In the genomic region with DNA sequence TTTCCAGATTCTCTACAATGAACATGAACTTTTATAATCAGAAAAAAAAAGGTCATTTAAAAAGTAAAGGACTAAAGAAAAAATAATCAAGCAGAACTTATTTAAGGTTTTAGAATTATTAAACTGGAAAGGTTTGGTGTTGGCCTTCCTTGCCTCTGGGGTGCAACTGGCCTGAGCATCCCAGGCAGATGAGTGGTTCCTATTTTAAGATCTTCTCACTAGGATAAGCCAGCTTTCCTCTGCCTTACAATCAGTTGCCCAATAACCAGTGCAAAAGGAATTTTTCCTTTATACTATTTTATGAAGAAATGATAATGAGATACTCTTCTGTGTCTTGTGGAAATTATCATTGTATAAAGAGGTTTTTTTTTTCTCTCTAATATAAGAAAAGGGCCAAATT, we compare ENCODE assay signal across 10 cellular contexts. TPM values are rescaled to one million over a fixed set of nuclear protein-coding genes. Genes with fewer than 3 reads are reported as not detected.
A peak's percentile ranks its signal among the peaks of the same experiment; 100 is the strongest.
DNase-seq lines count a peak whose midpoint lies in the region; ATAC-seq and TF ChIP-seq lines count a peak whose summit lies in the region.
"Had no signal": no experiment of that assay in that cellular context is flagged by ENCODE, and none has a peak within 500 bp of the region (broad histone marks: within the 10 kb centered on the region; RNA-seq: fewer than 3 reads in every experiment).

No MANE protein-coding gene starts in this region.

- no peaks in the 10 kb centered on the region for H3K36me3 ChIP-seq in ovary

- no peaks in the 10 kb centered on the region for H3K27me3 ChIP-seq in ovary

- no peaks in the 10 kb centered on the region for H3K9me3 Mint-ChIP-seq in activated CD8-positive, alpha-beta T cell treated with anti-CD3 and anti-CD28 coated beads for 36 hours

- no peak for ATAC-seq in T-helper 17 cell
- ATAC-seq in GM21528 (IDR thresholded peaks at IDR 0.05; ENCODE audit: low FRiP score, unreplicated experiment), result no peak
- ATAC-seq in activated CD8-positive, alpha-beta T cell treated with anti-CD3 and anti-CD28 coated beads for 36 hours, result no peak

- H3K4me3 ChIP-seq in AG10803 (ENCODE audit: low read length) (no peak overlapping the region), ovary (no peak overlapping the region)

- TF ChIP-seq EP300 in ovary (IDR thresholded peaks at IDR 0.05), result no peak

- no peak overlapping the region for H3K27ac ChIP-seq in ovary
- H3K27ac ChIP-seq: C4-2B had no signal

- TF ChIP-seq POLR2A in ovary (IDR thresholded peaks at IDR 0.05), result no peak

- TF ChIP-seq CTCF in AG10803 (conservative IDR thresholded peaks at IDR 0.05; ENCODE audit: low read length) (no peak), ovary (IDR thresholded peaks at IDR 0.05) (no peak)
- no peak for TF ChIP-seq CTCF in activated CD8-positive, alpha-beta T cell treated with anti-CD3 and anti-CD28 coated beads for 36 hours (IDR thresholded peaks at IDR 0.05)

- POLR2A ChIA-PET in activated CD8-positive, alpha-beta T cell treated with anti-CD3 and anti-CD28 coated beads for 36 hours (lab: Charles Lee), result no interaction called here

- H3K27me3 Mint-ChIP-seq in T-helper 17 cell, result no peaks in the 10 kb centered on the region
- no peaks in the 10 kb centered on the region for H3K27me3 Mint-ChIP-seq in activated CD8-positive, alpha-beta T cell treated with anti-CD3 and anti-CD28 coated beads for 36 hours

- intact Hi-C loops in activated CD8-positive, alpha-beta T cell treated with anti-CD3 and anti-CD28 coated beads for 36 hours (cut with micrococcal nuclease), result no loop called here
- intact Hi-C loops in ovary (cut with DNase I), result no loop called here

- H3K27ac Mint-ChIP-seq in T-helper 17 cell, result peak overlapping the region; percentile 24
- H3K27ac Mint-ChIP-seq in activated CD8-positive, alpha-beta T cell treated with anti-CD3 and anti-CD28 coated beads for 36 hours, result no peak overlapping the region

- H3K9me3 ChIP-seq in T-helper 17 cell (ENCODE audit: control insufficient read depth, low read length, poor library complexity, severe bottlenecking) (no peaks in the 10 kb centered on the region), ovary (no peaks in the 10 kb centered on the region)

- H3K36me3 Mint-ChIP-seq in T-helper 17 cell (ENCODE audit: low read depth), result peaks cover 8% of the 10 kb centered on the region
- peaks cover 7% of the 10 kb centered on the region for H3K36me3 Mint-ChIP-seq in activated CD8-positive, alpha-beta T cell treated with anti-CD3 and anti-CD28 coated beads for 36 hours (ENCODE audit: low read depth)

- H3K4me1 Mint-ChIP-seq in T-helper 17 cell, result peaks cover 10% of the 10 kb centered on the region
- no peaks in the 10 kb centered on the region for H3K4me1 Mint-ChIP-seq in activated CD8-positive, alpha-beta T cell treated with anti-CD3 and anti-CD28 coated beads for 36 hours (ENCODE audit: low read depth)

- DNase-seq in AG10803 (ENCODE audit: low read depth) (peak; percentile 13), EH (ENCODE audit: low read depth) (peak; percentile 20), T-helper 17 cell (no peak), fibroblast of gingiva (ENCODE audit: low read depth) (peak; percentile 12), NCI-H524 treated with DMSO at 0.1 percent for 48 hours (lab: John Stamatoyannopoulos, UW) (no peak), ovary (no peak)
- no peak for DNase-seq in activated CD8-positive, alpha-beta T cell treated with anti-CD3 and anti-CD28 coated beads for 36 hours
- DNase-seq: NCI-H510A had no signal

- H3K4me1 ChIP-seq in ovary (ENCODE audit: insufficient read depth), result no peaks in the 10 kb centered on the region

- CTCF ChIA-PET in activated CD8-positive, alpha-beta T cell treated with anti-CD3 and anti-CD28 coated beads for 36 hours (lab: Charles Lee), result interaction anchor here (1.5 kb wide), 1 partner anchor 22 kb away, joined by 3 read pairs; no protein-coding TSS in a partner anchor

- H3K4me3 Mint-ChIP-seq in T-helper 17 cell, result no peak overlapping the region
- H3K4me3 Mint-ChIP-seq in activated CD8-positive, alpha-beta T cell treated with anti-CD3 and anti-CD28 coated beads for 36 hours, result no peak overlapping the region

RNA-seq across cellular contexts. Expression of a gene that starts 56.6 kb away (rescaled TPM):
- 10 to 100 TPM; 17.2 to 19.2 TPM for total RNA-seq in T-helper 17 cell
- total RNA-seq in activated CD8-positive, alpha-beta T cell treated with anti-CD3 and anti-CD28 coated beads for 36 hours, result 10 to 100 TPM; 13.7 to 14.3 TPM
- 10 to 100 TPM; 12.5 to 45.3 (median 19.9) TPM for total RNA-seq in ovary
- 10 to 100 TPM; 10.2 to 25.6 TPM for polyA plus RNA-seq in ovary

Comparison
In these comparisons a context has a peak if more than half of its experiments do, and no peak if none do; other contexts are left out.
1. DNase-seq: peak in AG10803 (single experiment), EH (single experiment) and fibroblast of gingiva (single experiment); none in T-helper 17 cell (0 of 3), NCI-H524 treated with DMSO at 0.1 percent for 48 hours (single experiment), activated CD8-positive, alpha-beta T cell treated with anti-CD3 and anti-CD28 coated beads for 36 hours (single experiment) and ovary (0 of 5).